ENCODE assay signal across 1 cellular context in genomic region chr1:27832762-27833161, GRCh38.
TF ChIP-seq lines count a peak whose summit lies in the region.

No MANE protein-coding gene starts in this region.

TF ChIP-seq in HCT116, 20 proteins besides CTCF, POLR2A, EP300 and RAD21:
- TF ChIP-seq EGR1 (IDR thresholded peaks at IDR 0.05; ENCODE audit: low read depth) (no peak), EZH2phosphoT487 (IDR thresholded peaks at IDR 0.05; ENCODE audit: borderline replicate concordance) (no peak), ZFX (IDR thresholded peaks at IDR 0.05) (no peak), TCF7L2 (IDR thresholded peaks at IDR 0.05; ENCODE audit: borderline replicate concordance, extremely low read depth, insufficient read depth, insufficient read length) (no peak), SIN3A (IDR thresholded peaks at IDR 0.05; ENCODE audit: low read depth) (no peak), ZBTB33 (IDR thresholded peaks at IDR 0.05; ENCODE audit: extremely low read depth, insufficient replicate concordance, low read length) (no peak), ELF1 (IDR thresholded peaks at IDR 0.05; ENCODE audit: borderline replicate concordance, low read depth) (no peak), ZNF274 (IDR thresholded peaks at IDR 0.05; ENCODE audit: low read depth, low read length) (no peak), SP1 (IDR thresholded peaks at IDR 0.05; ENCODE audit: low read depth) (no peak), JUND (IDR thresholded peaks at IDR 0.05) (no peak), POLR2AphosphoS5 (IDR thresholded peaks at IDR 0.05; ENCODE audit: low read depth, low read length) (no peak), CBX3 (IDR thresholded peaks at IDR 0.05; ENCODE audit: low read depth) (no peak), CEBPB (IDR thresholded peaks at IDR 0.05; ENCODE audit: low read depth) (no peak), ATF3 (IDR thresholded peaks at IDR 0.05) (no peak), SRF (IDR thresholded peaks at IDR 0.05; ENCODE audit: low read depth) (no peak), MAX (IDR thresholded peaks at IDR 0.05) (no peak)
